21 cellular contexts compared by ENCODE assay signal in genomic region chr2:119377973-119378305, GRCh38. TPM values are rescaled to one million over a fixed set of nuclear protein-coding genes. Genes with fewer than 3 reads are reported as not detected.
"Had no signal": no experiment of that assay in that cellular context is flagged by ENCODE, and none has a peak within 500 bp of the region (broad histone marks: within the 10 kb centered on the region; RNA-seq: fewer than 3 reads in every experiment).

No MANE protein-coding gene starts in this region.

- H3K27ac ChIP-seq: body of pancreas, heart right ventricle, lower lobe of right lung, parathyroid adenoma, skin epidermis, stomach, suprapubic skin, tibial nerve had no signal

- H3K27me3 ChIP-seq: body of pancreas, heart right ventricle, stomach, suprapubic skin, tibial nerve had no signal

- H3K4me3 ChIP-seq: body of pancreas, heart right ventricle, lower lobe of right lung, skin epidermis, stomach, suprapubic skin, tibial nerve had no signal

- H3K9me3 ChIP-seq: lower lobe of right lung, suprapubic skin had no signal

- H3K4me1 ChIP-seq: heart right ventricle, lower lobe of right lung, tibial nerve had no signal

- H3K9ac ChIP-seq: parathyroid adenoma had no signal

- DNase-seq: activated CD4-positive, alpha-beta memory T cell treated with anti-CD3 and anti-CD28 coated beads for 36 hours; activated CD4-positive, alpha-beta T cell treated with anti-CD3 and anti-CD28 coated beads for 48 hours; activated CD4-positive, CD25-positive, alpha-beta regulatory T cell; activated gamma-delta T cell treated with Interleukin-2 at 50 U/mL for 16 hours; activated T-cell treated with anti-CD3 and anti-CD28 coated beads for 4 hours; anterior cingulate cortex; body of pancreas; foreskin fibroblast; heart right ventricle; kidney; lower lobe of right lung; right cardiac atrium; stimulated activated CD4-positive, alpha-beta T cell treated with anti-CD3 and anti-CD28 coated beads, Interleukin-2, amount 100 ng/mL, for 24 hours; stomach; T-cell had no signal

RNA-seq across cellular contexts. Expression of gene TMEM37, which starts 53.7 kb away (rescaled TPM):
- total RNA-seq: activated CD4-positive, alpha-beta memory T cell treated with anti-CD3 and anti-CD28 coated beads for 36 hours; activated T-helper 1 cell treated with anti-CD3 and anti-CD28 coated beads, Interleukin-12 subunit alpha, Interleukin-12 subunit beta, Interleukin-2, Interleukin-4 antibody, amounts not matched to agents 30 ng/mL and 10 ng/mL and 1 ng/mL, durations not matched to agents 14 hours and 24 hours and 36 hours; natural killer cell treated with Interleukin-12 subunit alpha and Interleukin-12 subunit beta and Interleukin-15 and Interleukin-18, amount 100 ng/mL, for 72 hours had no signal
